Comparison of ENCODE assay signal across 12 cellular contexts in genomic region chr1:156120318-156120717, GRCh38. TPM values are rescaled to one million over a fixed set of nuclear protein-coding genes. Genes with fewer than 3 reads are reported as not detected.
A peak's percentile ranks its signal among the peaks of the same experiment; 100 is the strongest.
DNase-seq lines count a peak whose midpoint lies in the region; ATAC-seq, FAIRE-seq and TF ChIP-seq lines count a peak whose summit lies in the region.
"Had no signal": no experiment of that assay in that cellular context is flagged by ENCODE, and none has a peak within 500 bp of the region (broad histone marks: within the 10 kb centered on the region; RNA-seq: fewer than 3 reads in every experiment).

No MANE protein-coding gene starts in this region.

- no peak for FAIRE-seq in GM12891 (lab: Jason Lieb, UNC)

- POLR2A ChIA-PET in HEK293 (lab: Yijun Ruan, JAX) = interaction anchor here (0.7 to 2.1 kb wide), 2 partner anchors 9 to 10 kb away, joined by 3 to 4 read pairs; no protein-coding TSS in a partner anchor
- POLR2A ChIA-PET in activated B cell treated with CpG ODN at 0.5 μM for 24 hours (lab: Charles Lee) = interaction anchor here (0.6 to 4.2 kb wide), 5 partner anchors 16 to 279 kb away, joined by 3 to 27 read pairs (median 6); no protein-coding TSS in a partner anchor
- POLR2A ChIA-PET in activated CD8-positive, alpha-beta T cell treated with anti-CD3 and anti-CD28 coated beads, Interleukin-2, amount 10 ng/mL, durations not matched to agents 7 days and 5 days (lab: Charles Lee) = no interaction called here

- H3K9me3 Mint-ChIP-seq in activated B cell treated with CpG ODN at 0.5 μM for 24 hours (no peaks in the 10 kb centered on the region), endodermal cell (no peaks in the 10 kb centered on the region)
- H3K9me3 Mint-ChIP-seq in stimulated activated naive B cell treated with anti-CD40 and anti-IgM and Interleukin-4, amounts not matched to agents 10 μg/mL and 1 μg/mL and 100 μg/mL, for 72 hours = no peaks in the 10 kb centered on the region
- no peaks in the 10 kb centered on the region for H3K9me3 Mint-ChIP-seq in activated CD8-positive, alpha-beta T cell treated with anti-CD3 and anti-CD28 coated beads, Interleukin-2, amount 10 ng/mL, durations not matched to agents 7 days and 5 days (ENCODE audit: insufficient read depth)

- WGBS in hepatocyte (ENCODE audit: low lambda C conversion rate, missing lambda C conversion rate) = 94% methylated on average over 3 of the region's 3 CpGs
- WGBS in endodermal cell (ENCODE audit: insufficient coverage in 1 of 2, insufficient read length in 1 of 2), 2 experiments = 92% methylated on average over 3 of the region's 3 CpGs

- CTCF ChIA-PET in HEK293 (lab: Yijun Ruan, JAX) (interaction anchor here (0.5 to 25.6 kb wide), 4 partner anchors 10 to 154 kb away, joined by 3 to 1029 read pairs (median 12); no protein-coding TSS in a partner anchor), activated B cell treated with CpG ODN at 0.5 μM for 24 hours (lab: Charles Lee) (interaction anchor here (1.3 to 4.2 kb wide), 2 partner anchors 9 to 24 kb away, joined by 5 to 17 read pairs; no protein-coding TSS in a partner anchor)
- CTCF ChIA-PET in activated CD8-positive, alpha-beta T cell treated with anti-CD3 and anti-CD28 coated beads, Interleukin-2, amount 10 ng/mL, durations not matched to agents 7 days and 5 days (lab: Charles Lee) = interaction anchor here (0.9 to 11.2 kb wide), 3 partner anchors 10 to 29 kb away, joined by 5 to 112 read pairs (median 34); no protein-coding TSS in a partner anchor

- H3K36me3 ChIP-seq in HEK293 (ENCODE audit: control insufficient read depth in 2 of 2, insufficient read depth in 1 of 2, low read length in 2 of 2) (peaks cover 0 to 7% of the 10 kb centered on the region in 2 experiments; a peak in 2 of 3 replicates), hepatocyte (replicated peaks; ENCODE audit: insufficient read depth, low read depth) (no peaks in the 10 kb centered on the region), endodermal cell (ENCODE audit: control insufficient read depth, insufficient read depth, low read length) (peaks cover 29% of the 10 kb centered on the region)

- no peak overlapping the region for H3K9ac ChIP-seq in endodermal cell (ENCODE audit: extremely low read depth, low read length, poor library complexity, severe bottlenecking)

- no peak overlapping the region for H3K4me3 ChIP-seq in HEK293 (ENCODE audit: low read depth, low read length)
- no peak overlapping the region for H3K4me3 ChIP-seq in hepatocyte
- no peak overlapping the region for H3K4me3 ChIP-seq in endodermal cell (ENCODE audit: low read length)

- no peaks in the 10 kb centered on the region for H3K27me3 ChIP-seq in hepatocyte
- no peaks in the 10 kb centered on the region for H3K27me3 ChIP-seq in endodermal cell (ENCODE audit: control insufficient read depth, insufficient read depth, low read length, poor library complexity, severe bottlenecking)

- H3K9me3 ChIP-seq in HEK293 (ENCODE audit: control insufficient read depth, insufficient read depth, low read depth, low read length) = no peaks in the 10 kb centered on the region
- no peaks in the 10 kb centered on the region for H3K9me3 ChIP-seq in hepatocyte (ENCODE audit: low read depth)
- H3K9me3 ChIP-seq in endodermal cell (ENCODE audit: control insufficient read depth, low read length) = no peaks in the 10 kb centered on the region

- H3K27ac Mint-ChIP-seq in activated B cell treated with CpG ODN at 0.5 μM for 24 hours = peak overlapping the region; percentile 31
- peak overlapping the region; percentile 72 for H3K27ac Mint-ChIP-seq in stimulated activated naive B cell treated with anti-CD40 and anti-IgM and Interleukin-4, amounts not matched to agents 10 μg/mL and 1 μg/mL and 100 μg/mL, for 72 hours
- no peak overlapping the region for H3K27ac Mint-ChIP-seq in activated CD8-positive, alpha-beta T cell treated with anti-CD3 and anti-CD28 coated beads, Interleukin-2, amount 10 ng/mL, durations not matched to agents 7 days and 5 days
- no peak overlapping the region for H3K27ac Mint-ChIP-seq in endodermal cell

- TF ChIP-seq CTCF in HEK293 (tag by site-specific recombination; IDR thresholded peaks at IDR 0.05) = no peak
- TF ChIP-seq CTCF in activated B cell treated with CpG ODN at 0.5 μM for 24 hours (IDR thresholded peaks at IDR 0.05) = no peak
- no peak for TF ChIP-seq CTCF in hepatocyte (IDR thresholded peaks at IDR 0.05; ENCODE audit: poor library complexity)
- TF ChIP-seq CTCF in endodermal cell (conservative IDR thresholded peaks at IDR 0.05) = no peak

- TF ChIP-seq POLR2A in GM12891 (IDR thresholded peaks at IDR 0.05; ENCODE audit: low read depth, low read length) = no peak

- intact Hi-C loops in activated B cell treated with CpG ODN at 0.5 μM for 24 hours (cut with micrococcal nuclease) = no loop called here

- H3K4me1 Mint-ChIP-seq in activated B cell treated with CpG ODN at 0.5 μM for 24 hours = peaks cover 38% of the 10 kb centered on the region
- peaks cover 51 to 69% of the 10 kb centered on the region in 2 donors for H3K4me1 Mint-ChIP-seq in stimulated activated naive B cell treated with anti-CD40 and anti-IgM and Interleukin-4, amounts not matched to agents 10 μg/mL and 1 μg/mL and 100 μg/mL, for 72 hours
- peaks cover 47% of the 10 kb centered on the region for H3K4me1 Mint-ChIP-seq in activated CD8-positive, alpha-beta T cell treated with anti-CD3 and anti-CD28 coated beads, Interleukin-2, amount 10 ng/mL, durations not matched to agents 7 days and 5 days (ENCODE audit: low read depth)
- peaks cover 45% of the 10 kb centered on the region for H3K4me1 Mint-ChIP-seq in endodermal cell

- no peak overlapping the region for H3K4me3 Mint-ChIP-seq in activated B cell treated with CpG ODN at 0.5 μM for 24 hours
- H3K4me3 Mint-ChIP-seq in stimulated activated naive B cell treated with anti-CD40 and anti-IgM and Interleukin-4, amounts not matched to agents 10 μg/mL and 1 μg/mL and 100 μg/mL, for 72 hours = peak overlapping the region; percentile 55 to 72
- H3K4me3 Mint-ChIP-seq in activated CD8-positive, alpha-beta T cell treated with anti-CD3 and anti-CD28 coated beads, Interleukin-2, amount 10 ng/mL, durations not matched to agents 7 days and 5 days = no peak overlapping the region
- no peak overlapping the region for H3K4me3 Mint-ChIP-seq in endodermal cell

- no peak overlapping the region for H2AFZ ChIP-seq in hepatocyte

- peaks cover 95% of the 10 kb centered on the region for H3K79me2 ChIP-seq in hepatocyte

- no peaks in the 10 kb centered on the region for H3K9me2 ChIP-seq in hepatocyte (replicated peaks; ENCODE audit: insufficient read depth)

- ATAC-seq in activated B cell treated with CpG ODN at 0.5 μM for 24 hours (ENCODE audit: low read depth) = no peak
- ATAC-seq in stimulated activated naive B cell treated with anti-CD40 and anti-IgM and Interleukin-4, amounts not matched to agents 10 μg/mL and 1 μg/mL and 100 μg/mL, for 72 hours (replicated peaks) = peak in 1 of 2 donors; percentile 5
- ATAC-seq in activated CD8-positive, alpha-beta T cell treated with anti-CD3 and anti-CD28 coated beads, Interleukin-2, amount 10 ng/mL, durations not matched to agents 7 days and 5 days = no peak

- H3K4me1 ChIP-seq in HEK293 (ENCODE audit: control insufficient read depth, insufficient read depth, low read length) (peaks cover 24% of the 10 kb centered on the region), hepatocyte (ENCODE audit: insufficient read depth) (peaks cover 81% of the 10 kb centered on the region), endodermal cell (ENCODE audit: control insufficient read depth, insufficient read depth, low read length) (peaks cover 28% of the 10 kb centered on the region)

- H3K27ac ChIP-seq in HEK293 (ENCODE audit: extremely low read depth, low read depth, low read length) = no peak overlapping the region
- peak overlapping the region; percentile 88 for H3K27ac ChIP-seq in hepatocyte
- H3K27ac ChIP-seq in endodermal cell (ENCODE audit: low read depth, low read length) = no peak overlapping the region

- H3K27me3 Mint-ChIP-seq in activated B cell treated with CpG ODN at 0.5 μM for 24 hours (peaks cover 12% of the 10 kb centered on the region), endodermal cell (ENCODE audit: insufficient read depth) (peaks cover 2% of the 10 kb centered on the region)
- H3K27me3 Mint-ChIP-seq in stimulated activated naive B cell treated with anti-CD40 and anti-IgM and Interleukin-4, amounts not matched to agents 10 μg/mL and 1 μg/mL and 100 μg/mL, for 72 hours = peaks cover 0 to 11% of the 10 kb centered on the region in 2 donors
- peaks cover 35% of the 10 kb centered on the region for H3K27me3 Mint-ChIP-seq in activated CD8-positive, alpha-beta T cell treated with anti-CD3 and anti-CD28 coated beads, Interleukin-2, amount 10 ng/mL, durations not matched to agents 7 days and 5 days (ENCODE audit: low read depth)

- peak overlapping the region; percentile 83 for H3K4me2 ChIP-seq in hepatocyte

- H3K36me3 Mint-ChIP-seq in activated B cell treated with CpG ODN at 0.5 μM for 24 hours (ENCODE audit: low read depth) = peaks cover 2% of the 10 kb centered on the region
- H3K36me3 Mint-ChIP-seq in stimulated activated naive B cell treated with anti-CD40 and anti-IgM and Interleukin-4, amounts not matched to agents 10 μg/mL and 1 μg/mL and 100 μg/mL, for 72 hours = peaks cover 19 to 40% of the 10 kb centered on the region in 2 donors
- no peaks in the 10 kb centered on the region for H3K36me3 Mint-ChIP-seq in activated CD8-positive, alpha-beta T cell treated with anti-CD3 and anti-CD28 coated beads, Interleukin-2, amount 10 ng/mL, durations not matched to agents 7 days and 5 days (ENCODE audit: low read depth)
- peaks cover 5% of the 10 kb centered on the region for H3K36me3 Mint-ChIP-seq in endodermal cell (ENCODE audit: low read depth)

- peaks cover 55% of the 10 kb centered on the region for H4K20me1 ChIP-seq in hepatocyte (ENCODE audit: insufficient read depth, poor library complexity, severe bottlenecking)

- no peak for DNase-seq in activated B cell treated with CpG ODN at 0.5 μM for 24 hours
- no peak for DNase-seq in hepatocyte (ENCODE audit: low spot score)
- DNase-seq in stimulated activated naive B cell treated with anti-CD40 and anti-IgM and Interleukin-4, amounts not matched to agents 10 μg/mL and 1 μg/mL and 100 μg/mL, for 72 hours = no peak
- no peak for DNase-seq in GM12891 (ENCODE audit: insufficient read length, low spot score)
- no peak for DNase-seq in activated CD8-positive, alpha-beta T cell treated with anti-CD3 and anti-CD28 coated beads, Interleukin-2, amount 10 ng/mL, durations not matched to agents 7 days and 5 days
- DNase-seq in endodermal cell = no peak
- no peak for DNase-seq in NCI-H82 treated with DMSO at 0.1 percent for 48 hours (lab: John Stamatoyannopoulos, UW; ENCODE audit: unreplicated experiment)
- DNase-seq: activated gamma-delta T cell, NCI-H2029 treated with DMSO at 0.1 percent for 48 hours, retina had no signal

RNA-seq across cellular contexts. Expression of gene LMNA, which starts 5.8 kb away (rescaled TPM):
- 40.4 and 47.5 TPM in 2 replicates for total RNA-seq in activated B cell treated with CpG ODN at 0.5 μM for 24 hours
- total RNA-seq in hepatocyte = 161 and 208 TPM in 2 replicates
- 345 and 402 TPM in 2 replicates for polyA plus RNA-seq in hepatocyte
- 70.7 TPM for polyA plus RNA-seq in GM12891 (2012; ENCODE audit: low read depth, missing spikeins)
- total RNA-seq in activated CD8-positive, alpha-beta T cell treated with anti-CD3 and anti-CD28 coated beads, Interleukin-2, amount 10 ng/mL, durations not matched to agents 7 days and 5 days = 10 to 100 TPM in 1 of 2 experiments, 1 to 10 TPM in 1; 8.5 to 10.3 TPM
- 10 to 100 TPM; 41.2 to 42.0 TPM for total RNA-seq in endodermal cell
- 46.3 TPM for polyA plus RNA-seq in endodermal cell (2013, experiment 1 of 2)
- polyA plus RNA-seq in endodermal cell (2013, experiment 2 of 2) = 45.5 TPM

RNA-seq across cellular contexts. Expression of gene SEMA4A, which starts 33.1 kb away (rescaled TPM):
- total RNA-seq in activated B cell treated with CpG ODN at 0.5 μM for 24 hours = 7.0 and 7.4 TPM in 2 replicates
- total RNA-seq in hepatocyte = 1.4 and 2.1 TPM in 2 replicates
- 1.3 and 2.6 TPM in 2 replicates for polyA plus RNA-seq in hepatocyte
- polyA plus RNA-seq in GM12891 (2012; ENCODE audit: low read depth, missing spikeins) = 26.3 TPM
- total RNA-seq in activated CD8-positive, alpha-beta T cell treated with anti-CD3 and anti-CD28 coated beads, Interleukin-2, amount 10 ng/mL, durations not matched to agents 7 days and 5 days = 10 to 100 TPM; 16.8 to 17.8 TPM
- total RNA-seq in endodermal cell = 10 to 100 TPM in 1 of 2 donors, 1 to 10 TPM in 1; 6.4 to 10.3 TPM
- polyA plus RNA-seq in endodermal cell (2013, experiment 1 of 2) = 5.0 TPM
- 3.4 TPM for polyA plus RNA-seq in endodermal cell (2013, experiment 2 of 2)

RNA-seq across cellular contexts. Expression of gene MEX3A, which starts 38.1 kb away (rescaled TPM):
- total RNA-seq in activated B cell treated with CpG ODN at 0.5 μM for 24 hours (0.39 and 0.47 TPM in 2 replicates), hepatocyte (11.0 and 12.0 TPM in 2 replicates), endodermal cell (10 to 100 TPM; 91.8 to 94.3 TPM)
- polyA plus RNA-seq in hepatocyte = 9.3 and 10.8 TPM in 2 replicates
- 0.56 TPM for polyA plus RNA-seq in GM12891 (2012; ENCODE audit: low read depth, missing spikeins)
- under 1 TPM; 0.05 TPM for total RNA-seq in activated CD8-positive, alpha-beta T cell treated with anti-CD3 and anti-CD28 coated beads, Interleukin-2, amount 10 ng/mL, durations not matched to agents 7 days and 5 days
- polyA plus RNA-seq in endodermal cell (2013, experiment 1 of 2) = 91.4 TPM
- polyA plus RNA-seq in endodermal cell (2013, experiment 2 of 2) = 89.4 TPM

RNA-seq across cellular contexts. Expression of gene RAB25, which starts 59.4 kb away (rescaled TPM):
- 0.32 and 0.38 TPM in 2 replicates for total RNA-seq in activated B cell treated with CpG ODN at 0.5 μM for 24 hours
- 71.1 and 77.9 TPM in 2 replicates for total RNA-seq in hepatocyte
- polyA plus RNA-seq in hepatocyte = 91.6 and 106 TPM in 2 replicates
- polyA plus RNA-seq in GM12891 (2012; ENCODE audit: low read depth, missing spikeins) = 0.09 TPM
- total RNA-seq in activated CD8-positive, alpha-beta T cell treated with anti-CD3 and anti-CD28 coated beads, Interleukin-2, amount 10 ng/mL, durations not matched to agents 7 days and 5 days = under 1 TPM in 1 of 2 experiments, not detected in 1; 0.50 TPM
- 10 to 100 TPM; 82.0 to 84.4 TPM for total RNA-seq in endodermal cell
- polyA plus RNA-seq in endodermal cell (2013, experiment 1 of 2) = 10.3 TPM
- 7.8 TPM for polyA plus RNA-seq in endodermal cell (2013, experiment 2 of 2)
- total RNA-seq: glomerular endothelial cell had no signal

Comparison
In these comparisons a context has a peak if more than half of its experiments do, and no peak if none do; other contexts are left out.
1. H3K27ac Mint-ChIP-seq: peak in activated B cell treated with CpG ODN at 0.5 μM for 24 hours (single experiment) and stimulated activated naive B cell treated with anti-CD40 and anti-IgM and Interleukin-4, amounts not matched to agents 10 μg/mL and 1 μg/mL and 100 μg/mL, for 72 hours (single experiment); none in activated CD8-positive, alpha-beta T cell treated with anti-CD3 and anti-CD28 coated beads, Interleukin-2, amount 10 ng/mL, durations not matched to agents 7 days and 5 days (single experiment) and endodermal cell (single experiment).
2. H3K4me3 Mint-ChIP-seq: peak in stimulated activated naive B cell treated with anti-CD40 and anti-IgM and Interleukin-4, amounts not matched to agents 10 μg/mL and 1 μg/mL and 100 μg/mL, for 72 hours (2 of 2); none in activated B cell treated with CpG ODN at 0.5 μM for 24 hours (single experiment), activated CD8-positive, alpha-beta T cell treated with anti-CD3 and anti-CD28 coated beads, Interleukin-2, amount 10 ng/mL, durations not matched to agents 7 days and 5 days (single experiment) and endodermal cell (single experiment).